Comparison of ENCODE assay signal across 8 cellular contexts in the genomic region with DNA sequence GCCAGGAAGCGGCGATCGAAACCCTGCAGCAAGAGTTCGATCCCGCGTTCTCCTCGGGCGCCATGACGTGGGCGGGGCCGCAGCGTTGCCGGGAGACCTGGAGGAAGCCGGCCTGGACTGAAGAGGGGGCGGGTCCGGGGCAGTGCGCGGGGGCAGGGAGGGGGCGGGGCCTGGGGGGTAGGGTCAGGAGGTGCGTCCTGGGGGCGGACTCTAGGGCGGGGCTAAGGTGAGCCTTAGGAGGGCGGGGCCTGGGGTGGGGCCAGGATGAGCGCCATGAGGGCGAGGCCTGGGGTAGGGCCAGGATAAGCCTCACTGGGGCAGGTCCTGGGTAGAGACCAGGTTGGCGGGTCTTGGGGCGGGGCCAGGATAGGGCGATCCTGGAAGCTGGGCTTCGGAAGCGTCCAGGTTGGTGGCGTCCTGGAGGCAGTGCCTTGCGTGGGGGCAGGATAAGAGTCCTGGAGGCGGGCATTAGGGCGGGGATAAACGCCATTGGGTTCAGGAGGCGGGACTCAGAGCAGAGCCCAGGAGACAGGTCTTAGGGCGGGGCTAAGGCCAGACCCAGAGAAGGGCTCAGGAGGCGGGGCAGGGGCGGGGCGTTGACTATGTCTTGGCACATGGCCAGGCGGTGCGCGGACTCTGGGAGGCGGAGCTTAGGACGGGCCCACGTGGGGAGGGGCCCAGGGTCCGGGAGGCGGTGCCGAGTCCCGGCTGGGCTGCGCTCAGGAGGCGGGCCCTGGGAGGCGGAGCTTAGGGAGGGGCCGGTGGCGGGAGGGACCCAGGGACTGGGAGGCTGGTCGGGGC. TPM values are rescaled to one million over a fixed set of nuclear protein-coding genes. Genes with fewer than 3 reads are reported as not detected.
DNase-seq lines count a peak whose midpoint lies in the region; ATAC-seq and TF ChIP-seq lines count a peak whose summit lies in the region.
"Not testable (repeated sequence)": the region's sequence is repeated elsewhere in the genome, so short reads cannot be mapped to it uniquely, and the experiment has no call there.

No MANE protein-coding gene starts in this region.

- TF ChIP-seq POLR2A in GM19193 (IDR thresholded peaks at IDR 0.05; ENCODE audit: extremely low read depth, insufficient read depth, insufficient read length), result peak; percentile 39

- H3K27me3 ChIP-seq in kidney epithelial cell (ENCODE audit: control insufficient read depth, insufficient read depth, low read length), result not testable (repeated sequence)

- H3K36me3 ChIP-seq in kidney epithelial cell (ENCODE audit: control insufficient read depth, insufficient read depth, low read length), result not testable (repeated sequence)

- peak; percentile 87 for ATAC-seq in HG03460 (IDR thresholded peaks at IDR 0.05; ENCODE audit: unreplicated experiment)

- not testable (repeated sequence) for TF ChIP-seq CTCF in AG09309 (IDR thresholded peaks at IDR 0.05; ENCODE audit: control insufficient read depth, insufficient read depth, low read depth, low read length, missing control alignments); choroid plexus epithelial cell (conservative IDR thresholded peaks at IDR 0.05; ENCODE audit: low read depth, low read length); kidney epithelial cell (IDR thresholded peaks at IDR 0.05; ENCODE audit: insufficient read depth, low read length, poor library complexity, severe bottlenecking)

- H3K4me3 ChIP-seq in AG09309 (ENCODE audit: control insufficient read depth, low read depth, low read length) (peak overlapping the region; percentile 58), choroid plexus epithelial cell (ENCODE audit: low read depth, low read length) (peak overlapping the region; percentile 75), kidney epithelial cell (ENCODE audit: low read depth, low read length) (peak overlapping the region; percentile 71)

- DNase-seq in AG09309 (ENCODE audit: low read depth) (peak; percentile 82), NCI-H526 treated with DMSO at 0.1 percent for 48 hours (lab: John Stamatoyannopoulos, UW) (peak; percentile 91), choroid plexus epithelial cell (ENCODE audit: low read depth) (peak; percentile 98), kidney epithelial cell (ENCODE audit: low read depth) (peak; percentile 78)
- DNase-seq in activated CD4-positive, alpha-beta T cell treated with anti-CD3 and anti-CD28 coated beads for 48 hours, result peak; percentile 100
- peak; percentile 99 for DNase-seq in stimulated activated CD4-positive, alpha-beta T cell treated with anti-CD3 and anti-CD28 coated beads, Interleukin-12 subunit alpha, Interleukin-12 subunit beta, amount 100 ng/mL, for 4 hours

RNA-seq across cellular contexts. Expression of gene FAM90A1, which starts 15.7 kb away (rescaled TPM):
- total RNA-seq in kidney epithelial cell, result 0.63 and 1.1 TPM in 2 replicates

Comparison
In these comparisons a context has a peak if more than half of its experiments do, and no peak if none do; other contexts are left out.
1. Peak in every context shown above with its lines: DNase-seq, ATAC-seq and H3K4me3 ChIP-seq.